In genomic region chr20:41316602-41317535, GRCh38 we compare ENCODE assay signal across 8 cellular contexts. TPM values are rescaled to one million over a fixed set of nuclear protein-coding genes. Genes with fewer than 3 reads are reported as not detected.
A peak's percentile ranks its signal among the peaks of the same experiment; 100 is the strongest.
DNase-seq lines count a peak whose midpoint lies in the region; ATAC-seq and TF ChIP-seq lines count a peak whose summit lies in the region.

No MANE protein-coding gene starts in this region.

- peak overlapping the region; percentile 90 for H3K27ac ChIP-seq in SJSA1
- peak overlapping the region; percentile 84 to 91 (median 85) for H3K27ac ChIP-seq in thyroid gland

- CTCF ChIA-PET in Caco-2 (lab: Charles Lee), result interaction anchor here (0.5 to 2.5 kb wide), 5 partner anchors 23 to 181 kb away, joined by 3 to 12 read pairs (median 10); partner anchors contain the start of gene LPIN3
- CTCF ChIA-PET in activated naive CD4-positive, alpha-beta T cell treated with anti-CD3 and anti-CD28 coated beads, Interleukin-2, amount 10 ng/mL, durations not matched to agents 7 days and 5 days (lab: Charles Lee), result no interaction called here

- POLR2A ChIA-PET in Caco-2 (lab: Charles Lee), result interaction anchor here (0.6 to 1.8 kb wide), 4 partner anchors 8 to 628 kb away, joined by 3 to 13 read pairs (median 4); partner anchors contain the start of genes LPIN3 and MAFB

- no TSS peak for BruUV-seq in Caco-2 (replicated peaks; lab: Mats Ljungman, UMichigan)

- H3K9me3 ChIP-seq in Caco-2, result no peaks in the 10 kb centered on the region
- H3K9me3 ChIP-seq in SJSA1 (replicated peaks), result no peaks in the 10 kb centered on the region
- H3K9me3 ChIP-seq in thyroid gland, result no peaks in the 10 kb centered on the region

- H3K27me3 ChIP-seq in Caco-2 (replicated peaks; ENCODE audit: control insufficient read depth, insufficient read depth, low read length) (no peaks in the 10 kb centered on the region), SJSA1 (replicated peaks) (no peaks in the 10 kb centered on the region), thyroid gland (no peaks in the 10 kb centered on the region)

- H3K4me3 ChIP-seq in Caco-2 (ENCODE audit: low read depth, low read length) (peak overlapping the region; percentile 75), SJSA1 (peak overlapping the region; percentile 63), thyroid gland (replicated peaks in 1 of 3) (peak overlapping the region; percentile 47 to 90 (median 77))

- H3K36me3 Mint-ChIP-seq in Caco-2 (ENCODE audit: insufficient read depth, unreplicated experiment) (no peaks in the 10 kb centered on the region), osteocyte (ENCODE audit: unreplicated experiment) (no peaks in the 10 kb centered on the region)
- H3K36me3 Mint-ChIP-seq in activated naive CD4-positive, alpha-beta T cell treated with anti-CD3 and anti-CD28 coated beads, Interleukin-2, amount 10 ng/mL, durations not matched to agents 7 days and 5 days, result peaks cover under 1% of the 10 kb centered on the region

- DNase-seq in Caco-2 (peak; percentile 80 to 85), HT-29 (ENCODE audit: low spot score) (peak; percentile 53), SJSA1 (ENCODE audit: low read depth in 1 of 2, low spot score in 2 of 2) (peak; percentile 80 to 82), glomerular visceral epithelial cell (ENCODE audit: extremely low spot score) (peak; percentile 73), osteocyte (ENCODE audit: extremely low spot score, unreplicated experiment) (peak; percentile 87), thyroid gland (peak; percentile 77 to 81)
- peak; percentile 86 for DNase-seq in activated naive CD4-positive, alpha-beta T cell treated with anti-CD3 and anti-CD28 coated beads, Interleukin-2, amount 10 ng/mL, durations not matched to agents 7 days and 5 days

- peak; percentile 54 for ATAC-seq in GM21381 (IDR thresholded peaks at IDR 0.05; ENCODE audit: unreplicated experiment)

- TF ChIP-seq CTCF in Caco-2 (IDR thresholded peaks at IDR 0.05; ENCODE audit: insufficient read depth in 1 of 2, low read depth in 1 of 2, low read length in 1 of 2, severe bottlenecking in 1 of 2, unreplicated experiment in 1 of 2), result no peak
- TF ChIP-seq CTCF in osteocyte (IDR thresholded peaks at IDR 0.05), result no peak
- no peak for TF ChIP-seq CTCF in thyroid gland (IDR thresholded peaks at IDR 0.05)

- H3K27ac Mint-ChIP-seq in Caco-2 (ENCODE audit: unreplicated experiment), result peak overlapping the region; percentile 10
- H3K27ac Mint-ChIP-seq in activated naive CD4-positive, alpha-beta T cell treated with anti-CD3 and anti-CD28 coated beads, Interleukin-2, amount 10 ng/mL, durations not matched to agents 7 days and 5 days, result peak overlapping the region; percentile 83
- H3K27ac Mint-ChIP-seq in osteocyte (ENCODE audit: unreplicated experiment), result peak overlapping the region; percentile 90

- H3K36me3 ChIP-seq in Caco-2 (ENCODE audit: control insufficient read depth, insufficient read depth, low read length) (no peaks in the 10 kb centered on the region), SJSA1 (no peaks in the 10 kb centered on the region), thyroid gland (no peaks in the 10 kb centered on the region)

- H3K4me1 Mint-ChIP-seq in Caco-2 (ENCODE audit: low read depth, unreplicated experiment) (peaks cover 28% of the 10 kb centered on the region), osteocyte (ENCODE audit: unreplicated experiment) (peaks cover 32% of the 10 kb centered on the region)
- peaks cover 28% of the 10 kb centered on the region for H3K4me1 Mint-ChIP-seq in activated naive CD4-positive, alpha-beta T cell treated with anti-CD3 and anti-CD28 coated beads, Interleukin-2, amount 10 ng/mL, durations not matched to agents 7 days and 5 days

- no peaks in the 10 kb centered on the region for H3K9me3 Mint-ChIP-seq in Caco-2 (ENCODE audit: unreplicated experiment)
- no peaks in the 10 kb centered on the region for H3K9me3 Mint-ChIP-seq in activated naive CD4-positive, alpha-beta T cell treated with anti-CD3 and anti-CD28 coated beads, Interleukin-2, amount 10 ng/mL, durations not matched to agents 7 days and 5 days
- no peaks in the 10 kb centered on the region for H3K9me3 Mint-ChIP-seq in osteocyte (ENCODE audit: unreplicated experiment)

- H3K27me3 Mint-ChIP-seq in Caco-2 (ENCODE audit: insufficient read depth, unreplicated experiment), result no peaks in the 10 kb centered on the region
- H3K27me3 Mint-ChIP-seq in activated naive CD4-positive, alpha-beta T cell treated with anti-CD3 and anti-CD28 coated beads, Interleukin-2, amount 10 ng/mL, durations not matched to agents 7 days and 5 days, result peaks cover 18% of the 10 kb centered on the region
- no peaks in the 10 kb centered on the region for H3K27me3 Mint-ChIP-seq in osteocyte (ENCODE audit: unreplicated experiment)

- H3K4me1 ChIP-seq in Caco-2 (peaks cover 18% of the 10 kb centered on the region), SJSA1 (replicated peaks) (peaks cover 16% of the 10 kb centered on the region), thyroid gland (peaks cover 19 to 23% of the 10 kb centered on the region in 2 donors)

- peak overlapping the region; percentile 84 for H3K4me3 Mint-ChIP-seq in Caco-2 (ENCODE audit: unreplicated experiment)
- peak overlapping the region; percentile 73 for H3K4me3 Mint-ChIP-seq in activated naive CD4-positive, alpha-beta T cell treated with anti-CD3 and anti-CD28 coated beads, Interleukin-2, amount 10 ng/mL, durations not matched to agents 7 days and 5 days
- peak overlapping the region; percentile 86 for H3K4me3 Mint-ChIP-seq in osteocyte (ENCODE audit: unreplicated experiment)

- intact Hi-C loops in Caco-2 (cut with micrococcal nuclease; ENCODE audit: unreplicated experiment), result loop anchor here (1.0 to 2.0 kb wide), 3 partner anchors 23 to 180 kb away; partner anchors contain the start of genes LPIN3 and PLCG1
- intact Hi-C loops in thyroid gland (cut with DNase I), result loop anchor here (10.0 kb wide), 1 partner anchor 62 kb away; no protein-coding TSS in a partner anchor

- WGBS in thyroid gland, 2 donors, result 7 to 13% methylated on average over 15 to 38 of the region's 63 CpGs

- TF ChIP-seq POLR2A in thyroid gland (IDR thresholded peaks at IDR 0.05), result no peak

RNA-seq across cellular contexts. Expression of gene ZHX3, which starts 0.7 kb away (rescaled TPM):
- total RNA-seq in Caco-2 (2022) (22.9 and 24.6 TPM in 2 replicates), osteocyte (43.1 and 44.5 TPM in 2 replicates), thyroid gland (10 to 100 TPM; 57.8 to 74.8 (median 60.5) TPM)
- 6.0 and 7.0 TPM in 2 replicates for total RNA-seq in HT-29 (2014; rRNA removed; shearing (Covaris generic))
- total RNA-seq in SJSA1 (2014; rRNA removed; shearing (Covaris generic)), result 9.6 and 19.3 TPM in 2 replicates

RNA-seq across cellular contexts. Expression of gene LPIN3, which starts 23.8 kb away (rescaled TPM):
- 32.6 and 32.8 TPM in 2 replicates for total RNA-seq in Caco-2 (2022)
- 8.9 and 11.2 TPM in 2 replicates for total RNA-seq in HT-29 (2014; rRNA removed; shearing (Covaris generic))
- not detected in 2 replicates for total RNA-seq in SJSA1 (2014; rRNA removed; shearing (Covaris generic))
- total RNA-seq in osteocyte, result 2.9 and 3.2 TPM in 2 replicates
- total RNA-seq in thyroid gland, result 10 to 100 TPM; 33.5 to 53.5 (median 42.1) TPM

RNA-seq across cellular contexts. Expression of gene EMILIN3, which starts 49.7 kb away (rescaled TPM):
- 0.50 and 0.51 TPM in 2 replicates for total RNA-seq in Caco-2 (2022)
- not detected in 2 replicates for total RNA-seq in HT-29 (2014; rRNA removed; shearing (Covaris generic))
- not detected in 2 replicates for total RNA-seq in SJSA1 (2014; rRNA removed; shearing (Covaris generic))
- 1.5 and 2.1 TPM in 2 replicates for total RNA-seq in osteocyte
- total RNA-seq in thyroid gland, result 1 to 10 TPM in 1 of 4 donors, under 1 TPM in 3; 0.27 to 1.3 (median 0.61) TPM

Comparison
In these comparisons a context has a peak if more than half of its experiments do, and no peak if none do; other contexts are left out.
1. Peak in every context shown above with its lines: DNase-seq, ATAC-seq, H3K4me3 ChIP-seq and H3K27ac ChIP-seq.
2. H3K27ac Mint-ChIP-seq: peak in every context shown above with its lines; median percentile 90 in osteocyte; 83 in activated naive CD4-positive, alpha-beta T cell treated with anti-CD3 and anti-CD28 coated beads, Interleukin-2, amount 10 ng/mL, durations not matched to agents 7 days and 5 days; 10 in Caco-2.